ENCODE assay signal across 8 cellular contexts in the genomic region with DNA sequence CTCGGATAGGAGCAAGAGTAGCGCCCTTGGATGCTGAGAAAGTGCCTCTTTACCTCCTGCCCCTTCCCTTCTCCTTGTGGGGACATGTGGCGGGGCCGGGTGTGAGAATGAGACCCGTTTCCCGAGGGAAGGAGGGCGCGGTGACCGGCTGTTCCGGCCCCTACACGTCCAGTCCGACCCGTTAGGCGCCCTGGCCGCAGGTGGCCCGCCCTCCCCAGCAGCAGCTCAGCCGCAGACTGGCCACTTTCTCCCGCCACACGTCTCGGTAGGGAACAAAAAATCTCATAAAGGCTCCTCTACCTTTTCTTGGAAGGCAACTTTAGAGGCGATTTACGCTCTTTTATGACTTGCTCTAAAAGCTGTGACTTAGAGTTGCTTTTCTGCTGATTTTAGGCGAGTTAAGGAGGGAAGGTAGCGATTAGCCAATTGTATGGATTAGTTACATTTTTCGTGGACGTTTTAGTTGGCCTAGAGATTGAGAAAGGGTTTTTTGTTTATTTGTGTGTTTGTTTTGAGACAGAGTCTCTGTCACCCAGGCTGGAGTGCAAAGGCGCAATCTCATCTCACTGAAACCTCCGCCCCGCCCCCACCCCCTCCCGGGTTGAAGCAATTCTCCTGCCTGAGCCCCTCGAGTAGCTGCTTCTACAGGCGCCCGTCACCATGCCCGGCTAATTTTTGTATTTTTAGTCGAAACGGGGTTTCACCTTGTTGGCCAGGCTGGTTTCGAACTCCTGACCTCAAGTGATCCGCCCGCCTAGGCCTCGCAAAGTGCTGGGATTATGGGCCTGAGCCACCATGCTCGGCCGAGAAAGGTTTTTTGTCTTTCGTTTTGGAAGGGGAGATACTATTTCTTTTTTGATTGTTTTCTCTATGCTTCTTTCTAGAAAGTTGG. TPM values are rescaled to one million over a fixed set of nuclear protein-coding genes. Genes with fewer than 3 reads are reported as not detected.
DNase-seq lines count a peak whose midpoint lies in the region; ATAC-seq and TF ChIP-seq lines count a peak whose summit lies in the region.

No MANE protein-coding gene starts in this region.

- no peaks in the 10 kb centered on the region for H3K79me2 ChIP-seq in GM23338 (replicated peaks; ENCODE audit: insufficient read depth)

- H3K27ac ChIP-seq in GM23338 (ENCODE audit: low read depth) (no peak overlapping the region), iPS DF 6.9 (ENCODE audit: low read length) (no peak overlapping the region)

- DNase-seq in GM23338 (ENCODE audit: low spot score) (peak; percentile 57), iPS DF 6.9 (ENCODE audit: low read depth, low spot score) (no peak), Ammon's horn (ENCODE audit: low spot score) (no peak)
- no peak for DNase-seq in activated CD8-positive, alpha-beta T cell treated with anti-CD3 and anti-CD28 coated beads for 36 hours

- POLR2A ChIA-PET in activated CD8-positive, alpha-beta T cell treated with anti-CD3 and anti-CD28 coated beads for 36 hours (lab: Charles Lee) = interaction anchor here (1.2 kb wide), 1 partner anchor 60 kb away, joined by 3 read pairs; no protein-coding TSS in a partner anchor

- no peaks in the 10 kb centered on the region for H3K9me2 ChIP-seq in GM23338 (ENCODE audit: insufficient read depth)

- H3K4me1 ChIP-seq in GM23338 (ENCODE audit: insufficient read depth) (peaks cover 10% of the 10 kb centered on the region; the same call in 1 of the 2 replicates), iPS DF 6.9 (ENCODE audit: control insufficient read depth, insufficient read depth, low read length) (no peaks in the 10 kb centered on the region), skeletal muscle satellite cell (ENCODE audit: control insufficient read depth, insufficient read depth, low read length) (peaks cover 12% of the 10 kb centered on the region)

- peak overlapping the region; percentile 81 for H3K4me3 Mint-ChIP-seq in GM23338
- peak overlapping the region; percentile 67 for H3K4me3 Mint-ChIP-seq in activated CD8-positive, alpha-beta T cell treated with anti-CD3 and anti-CD28 coated beads for 36 hours

- no CpG with 5 or more reads among the region's 43 CpGs for WGBS in iPS DF 6.9 (ENCODE audit: insufficient coverage, insufficient read length)

- peak overlapping the region; percentile 99 for H2AFZ ChIP-seq in GM23338

- CTCF ChIA-PET in activated CD8-positive, alpha-beta T cell treated with anti-CD3 and anti-CD28 coated beads for 36 hours (lab: Charles Lee) = interaction anchor here (1.7 kb wide), 1 partner anchor 60 kb away, joined by 7 read pairs; no protein-coding TSS in a partner anchor

- no peaks in the 10 kb centered on the region for H3K9me3 ChIP-seq in iPS DF 6.9 (ENCODE audit: control insufficient read depth, insufficient read depth, low read length)
- no peaks in the 10 kb centered on the region for H3K9me3 ChIP-seq in skeletal muscle satellite cell (replicated peaks; ENCODE audit: low read length)

- peak overlapping the region; percentile 99 for H3K4me2 ChIP-seq in GM23338
- H3K4me2 ChIP-seq in skeletal muscle satellite cell (ENCODE audit: low read length) = peak overlapping the region; percentile 95

- TF ChIP-seq CTCF in GM23338 (conservative IDR thresholded peaks at IDR 0.05; ENCODE audit: low read depth in 2 of 2) = no peak
- no peak for TF ChIP-seq CTCF in activated CD8-positive, alpha-beta T cell treated with anti-CD3 and anti-CD28 coated beads for 36 hours (IDR thresholded peaks at IDR 0.05)

- H3K36me3 ChIP-seq in GM23338 (ENCODE audit: insufficient read depth) = no peaks in the 10 kb centered on the region
- H3K36me3 ChIP-seq in iPS DF 6.9 (ENCODE audit: control insufficient read depth, insufficient read depth, low read length) = no peaks in the 10 kb centered on the region
- H3K36me3 ChIP-seq in skeletal muscle satellite cell (ENCODE audit: insufficient read depth, low read length) = no peaks in the 10 kb centered on the region

- no peak overlapping the region for H3K27ac Mint-ChIP-seq in GM23338
- H3K27ac Mint-ChIP-seq in activated CD8-positive, alpha-beta T cell treated with anti-CD3 and anti-CD28 coated beads for 36 hours = no peak overlapping the region

- H4K20me1 ChIP-seq in GM23338 (replicated peaks; ENCODE audit: insufficient read depth) = no peaks in the 10 kb centered on the region

- intact Hi-C loops in activated CD8-positive, alpha-beta T cell treated with anti-CD3 and anti-CD28 coated beads for 36 hours (cut with micrococcal nuclease) = no loop called here

- no peaks in the 10 kb centered on the region for H3K9me3 Mint-ChIP-seq in GM23338
- H3K9me3 Mint-ChIP-seq in activated CD8-positive, alpha-beta T cell treated with anti-CD3 and anti-CD28 coated beads for 36 hours = no peaks in the 10 kb centered on the region

- no peaks in the 10 kb centered on the region for H3K36me3 Mint-ChIP-seq in GM23338 (ENCODE audit: low read depth)
- no peaks in the 10 kb centered on the region for H3K36me3 Mint-ChIP-seq in activated CD8-positive, alpha-beta T cell treated with anti-CD3 and anti-CD28 coated beads for 36 hours (ENCODE audit: low read depth)

- H3K27me3 ChIP-seq in GM23338 (ENCODE audit: insufficient read depth) (peaks cover 4% of the 10 kb centered on the region), iPS DF 6.9 (ENCODE audit: control insufficient read depth, insufficient read depth, low read length) (no peaks in the 10 kb centered on the region), skeletal muscle satellite cell (ENCODE audit: control insufficient read depth, insufficient read depth, low read length) (no peaks in the 10 kb centered on the region)

- H3K4me1 Mint-ChIP-seq in GM23338 = peaks cover 18% of the 10 kb centered on the region
- H3K4me1 Mint-ChIP-seq in activated CD8-positive, alpha-beta T cell treated with anti-CD3 and anti-CD28 coated beads for 36 hours (ENCODE audit: low read depth) = peaks cover 4% of the 10 kb centered on the region

- H3F3A ChIP-seq in GM23338 (replicated peaks; ENCODE audit: low read depth) = no peaks in the 10 kb centered on the region

- ATAC-seq in GM23338 (peak; percentile 32), HG02938 (IDR thresholded peaks at IDR 0.05; ENCODE audit: unreplicated experiment) (no peak), GM19397 (IDR thresholded peaks at IDR 0.05; ENCODE audit: unreplicated experiment) (no peak), GM19455 (IDR thresholded peaks at IDR 0.05; ENCODE audit: unreplicated experiment) (no peak)
- ATAC-seq in activated CD8-positive, alpha-beta T cell treated with anti-CD3 and anti-CD28 coated beads for 36 hours = no peak

- H3K9ac ChIP-seq in skeletal muscle satellite cell (ENCODE audit: low read depth, low read length) = no peak overlapping the region

- H3K27me3 Mint-ChIP-seq in GM23338 (ENCODE audit: insufficient read depth, low read depth, poor library complexity) = peaks cover 8% of the 10 kb centered on the region
- peaks cover 24% of the 10 kb centered on the region for H3K27me3 Mint-ChIP-seq in activated CD8-positive, alpha-beta T cell treated with anti-CD3 and anti-CD28 coated beads for 36 hours

- peak overlapping the region; percentile 83 for H3K4me3 ChIP-seq in GM23338
- H3K4me3 ChIP-seq in iPS DF 6.9 (ENCODE audit: low read length) = peak overlapping the region; percentile 65; the same call in 1 of the 2 replicates
- peak overlapping the region; percentile 71 for H3K4me3 ChIP-seq in skeletal muscle satellite cell (ENCODE audit: low read length)

TF ChIP-seq in GM23338, 12 proteins besides CTCF, POLR2A, EP300 and RAD21:
- TF ChIP-seq EZH2phosphoT487 (IDR thresholded peaks at IDR 0.05; ENCODE audit: unreplicated experiment) (no peak), POLR2AphosphoS5 (IDR thresholded peaks at IDR 0.05; ENCODE audit: low read depth) (no peak), NANOG (IDR thresholded peaks at IDR 0.05; ENCODE audit: borderline replicate concordance) (no peak), EZH2 (IDR thresholded peaks at IDR 0.05; ENCODE audit: low read depth, unreplicated experiment) (peak; percentile 16)
- TF ChIP-seq, protein P1, sequence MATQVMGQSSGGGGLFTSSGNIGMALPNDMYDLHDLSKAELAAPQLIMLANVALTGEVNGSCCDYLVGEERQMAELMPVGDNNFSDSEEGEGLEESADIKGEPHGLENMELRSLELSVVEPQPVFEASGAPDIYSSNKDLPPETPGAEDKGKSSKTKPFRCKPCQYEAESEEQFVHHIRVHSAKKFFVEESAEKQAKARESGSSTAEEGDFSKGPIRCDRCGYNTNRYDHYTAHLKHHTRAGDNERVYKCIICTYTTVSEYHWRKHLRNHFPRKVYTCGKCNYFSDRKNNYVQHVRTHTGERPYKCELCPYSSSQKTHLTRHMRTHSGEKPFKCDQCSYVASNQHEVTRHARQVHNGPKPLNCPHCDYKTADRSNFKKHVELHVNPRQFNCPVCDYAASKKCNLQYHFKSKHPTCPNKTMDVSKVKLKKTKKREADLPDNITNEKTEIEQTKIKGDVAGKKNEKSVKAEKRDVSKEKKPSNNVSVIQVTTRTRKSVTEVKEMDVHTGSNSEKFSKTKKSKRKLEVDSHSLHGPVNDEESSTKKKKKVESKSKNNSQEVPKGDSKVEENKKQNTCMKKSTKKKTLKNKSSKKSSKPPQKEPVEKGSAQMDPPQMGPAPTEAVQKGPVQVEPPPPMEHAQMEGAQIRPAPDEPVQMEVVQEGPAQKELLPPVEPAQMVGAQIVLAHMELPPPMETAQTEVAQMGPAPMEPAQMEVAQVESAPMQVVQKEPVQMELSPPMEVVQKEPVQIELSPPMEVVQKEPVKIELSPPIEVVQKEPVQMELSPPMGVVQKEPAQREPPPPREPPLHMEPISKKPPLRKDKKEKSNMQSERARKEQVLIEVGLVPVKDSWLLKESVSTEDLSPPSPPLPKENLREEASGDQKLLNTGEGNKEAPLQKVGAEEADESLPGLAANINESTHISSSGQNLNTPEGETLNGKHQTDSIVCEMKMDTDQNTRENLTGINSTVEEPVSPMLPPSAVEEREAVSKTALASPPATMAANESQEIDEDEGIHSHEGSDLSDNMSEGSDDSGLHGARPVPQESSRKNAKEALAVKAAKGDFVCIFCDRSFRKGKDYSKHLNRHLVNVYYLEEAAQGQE (IDR thresholded peaks at IDR 0.05; ENCODE audit: unreplicated experiment) = no peak

RNA-seq across cellular contexts. Expression of a gene that starts 8.3 kb away (rescaled TPM):
- total RNA-seq in GM23338 (2014; rRNA removed; shearing (Covaris generic)) = not detected in 2 replicates
- polyA plus RNA-seq in GM23338 (2016; fragmentation: Nextera tagmentation; extraction: Ambion mirVana) = not detected in 2 replicates
- total RNA-seq in activated CD8-positive, alpha-beta T cell treated with anti-CD3 and anti-CD28 coated beads for 36 hours = not detected
- total RNA-seq in skeletal muscle satellite cell (2012; rRNA removed) = not detected in 2 replicates
